22 cellular contexts compared by ENCODE assay signal in genomic region chr17:80347536-80347935, GRCh38.
"Had no signal": no experiment of that assay in that cellular context is flagged by ENCODE, and none has a peak within 500 bp of the region (broad histone marks: within the 10 kb centered on the region; RNA-seq: fewer than 3 reads in every experiment).

No MANE protein-coding gene starts in this region.

- H3K27me3 Mint-ChIP-seq: activated CD4-positive, alpha-beta memory T cell treated with anti-CD3 and anti-CD28 coated beads for 36 hours; brain; progenitor cell of endocrine pancreas had no signal

- H3K9me3 ChIP-seq: lower lobe of right lung, SJSA1, tibial nerve, uterus had no signal

- H3K4me3 Mint-ChIP-seq: activated CD4-positive, alpha-beta memory T cell treated with anti-CD3 and anti-CD28 coated beads for 36 hours; brain; mesothelial cell of epicardium; T-helper 2 cell treated with Interferon-gamma antibody and Interleukin-4, amounts not matched to agents 5 μg/mL and 100 μg/mL, for 36 hours had no signal

- H3K27me3 ChIP-seq: SJSA1, tibial nerve, uterus had no signal

- H3K4me1 ChIP-seq: lower lobe of right lung, SJSA1, tibial nerve, uterus had no signal

- H3K9me3 Mint-ChIP-seq: activated CD4-positive, alpha-beta memory T cell treated with anti-CD3 and anti-CD28 coated beads for 36 hours; activated T-helper 2 cell treated with anti-CD3 and anti-CD28 coated beads, Interferon-gamma antibody, Interleukin-2, Interleukin-4, amounts not matched to agents 10 μg/mL and 5 μg/mL and 100 μg/mL, durations not matched to agents 14 hours and 24 hours and 36 hours; brain; mesothelial cell of epicardium; T-helper 2 cell treated with Interferon-gamma antibody and Interleukin-4, amounts not matched to agents 5 μg/mL and 100 μg/mL, for 36 hours had no signal

- DNase-seq: activated CD4-positive, alpha-beta memory T cell treated with anti-CD3 and anti-CD28 coated beads for 36 hours; activated naive CD4-positive, alpha-beta T cell treated with anti-CD3 and anti-CD28 coated beads, Interleukin-2, amount 50 U/mL, for 16 hours; central memory CD4-positive, alpha-beta T cell; erythroblast; foreskin melanocyte; hypothalamus; islet precursor cell; left colon; lower lobe of right lung; stimulated activated CD4-positive, alpha-beta T cell treated with anti-CD3 and anti-CD28 coated beads, Interleukin-2, amount 100 ng/mL, for 24 hours; stimulated activated naive CD8-positive, alpha-beta T cell treated with anti-CD3 and anti-CD28 coated beads, Interleukin-15, Interleukin-2, amounts not matched to agents 100 U/mL and 50 U/mL, for 24 hours; substantia nigra; uterus had no signal

- H3K36me3 ChIP-seq: uterus had no signal

- FAIRE-seq: TTC549 had no signal

- H3K4me1 Mint-ChIP-seq: brain, mesothelial cell of epicardium had no signal

- H3K4me3 ChIP-seq: coronary artery, lower lobe of right lung, SJSA1, tibial nerve, uterus had no signal

- H3K27ac ChIP-seq: coronary artery, lower lobe of right lung, SJSA1, tibial nerve, uterus had no signal

- ATAC-seq: left colon; lower lobe of right lung; stimulated activated naive CD8-positive, alpha-beta T cell treated with anti-CD3 and anti-CD28 coated beads, Interleukin-15, Interleukin-2, amounts not matched to agents 100 U/mL and 50 U/mL, for 24 hours had no signal

- H3K27ac Mint-ChIP-seq: activated CD4-positive, alpha-beta memory T cell treated with anti-CD3 and anti-CD28 coated beads for 36 hours; activated T-helper 2 cell treated with anti-CD3 and anti-CD28 coated beads, Interferon-gamma antibody, Interleukin-2, Interleukin-4, amounts not matched to agents 10 μg/mL and 5 μg/mL and 100 μg/mL, durations not matched to agents 14 hours and 24 hours and 36 hours; brain; mesothelial cell of epicardium; progenitor cell of endocrine pancreas; T-helper 2 cell treated with Interferon-gamma antibody and Interleukin-4, amounts not matched to agents 5 μg/mL and 100 μg/mL, for 36 hours had no signal
